18 cellular contexts compared by ENCODE assay signal in genomic region chr6:51972659-51973058, GRCh38.
DNase-seq lines count a peak whose midpoint lies in the region; ATAC-seq and TF ChIP-seq lines count a peak whose summit lies in the region.
"Had no signal": no experiment of that assay in that cellular context is flagged by ENCODE, and none has a peak within 500 bp of the region (broad histone marks: within the 10 kb centered on the region; RNA-seq: fewer than 3 reads in every experiment).

No MANE protein-coding gene starts in this region.

- H3K9me3 ChIP-seq in BE2C, result no peaks in the 10 kb centered on the region
- peaks cover 0 to 4% (median 0%) of the 10 kb centered on the region in 4 donors for H3K9me3 ChIP-seq in esophagus muscularis mucosa
- H3K9me3 ChIP-seq: BLaER1 had no signal

- H3K4me3 ChIP-seq in BE2C (ENCODE audit: low read depth, low read length), result no peak overlapping the region
- no peak overlapping the region for H3K4me3 ChIP-seq in GM23338
- no peak overlapping the region for H3K4me3 ChIP-seq in esophagus muscularis mucosa
- H3K4me3 ChIP-seq: BLaER1, GM23248 had no signal

- H3K4me3 Mint-ChIP-seq in GM23338, result no peak overlapping the region
- H3K4me3 Mint-ChIP-seq: CD8-positive, alpha-beta T cell; H9 had no signal

- H3K36me3 ChIP-seq in BE2C (no peaks in the 10 kb centered on the region), GM23338 (ENCODE audit: insufficient read depth) (no peaks in the 10 kb centered on the region), esophagus muscularis mucosa (no peaks in the 10 kb centered on the region)
- H3K36me3 ChIP-seq: BLaER1 had no signal

- TF ChIP-seq CTCF in BE2C (IDR thresholded peaks at IDR 0.05; ENCODE audit: low read depth, low read length) (no peak), GM23338 (conservative IDR thresholded peaks at IDR 0.05; ENCODE audit: low read depth in 2 of 2) (no peak), esophagus muscularis mucosa (IDR thresholded peaks at IDR 0.05) (no peak)

- peak; percentile 38 for DNase-seq in BE2C
- no peak for DNase-seq in GM23338 (ENCODE audit: low spot score)
- peak; percentile 57 for DNase-seq in SK-N-DZ (ENCODE audit: low spot score)
- peak; percentile 19 for DNase-seq in esophagus muscularis mucosa (ENCODE audit: extremely low spot score)
- no peak for DNase-seq in kidney glomerular epithelial cell (lab: John Stamatoyannopoulos, UW)
- no peak for DNase-seq in COLO668 (lab: John Stamatoyannopoulos, UW; ENCODE audit: unreplicated experiment)
- DNase-seq in UCSD-AML1 (lab: John Stamatoyannopoulos, UW; ENCODE audit: unreplicated experiment), result no peak
- DNase-seq: CD4-positive, CD25-positive, alpha-beta regulatory T cell; CD8-positive, alpha-beta T cell; DMS 273 treated with DMSO at 0.1 percent for 48 hours; DMS79; GF-D8; GM23248; H9 had no signal

- TF ChIP-seq POLR2A in esophagus muscularis mucosa (IDR thresholded peaks at IDR 0.05; ENCODE audit: low read depth), result no peak

- H3K27me3 ChIP-seq in BE2C (no peaks in the 10 kb centered on the region), GM23338 (ENCODE audit: insufficient read depth) (no peaks in the 10 kb centered on the region), esophagus muscularis mucosa (no peaks in the 10 kb centered on the region)
- H3K27me3 ChIP-seq: BLaER1 had no signal

- peak overlapping the region; percentile 11; the same call in 1 of the 2 replicates for H2AFZ ChIP-seq in GM23338
- H2AFZ ChIP-seq: GM23248 had no signal

- peaks cover 20% of the 10 kb centered on the region for H3K4me1 ChIP-seq in BE2C
- no peaks in the 10 kb centered on the region for H3K4me1 ChIP-seq in GM23338 (ENCODE audit: insufficient read depth)
- no peaks in the 10 kb centered on the region for H3K4me1 ChIP-seq in esophagus muscularis mucosa
- H3K4me1 ChIP-seq: BLaER1 had no signal

- no peaks in the 10 kb centered on the region for H3F3A ChIP-seq in GM23338 (replicated peaks; ENCODE audit: low read depth)

- H3K4me2 ChIP-seq in GM23338, result no peak overlapping the region
- H3K4me2 ChIP-seq: BLaER1 had no signal

- no peaks in the 10 kb centered on the region for H3K4me1 Mint-ChIP-seq in GM23338
- H3K4me1 Mint-ChIP-seq: CD4-positive, CD25-positive, alpha-beta regulatory T cell; H9 had no signal

- no peaks in the 10 kb centered on the region for H4K20me1 ChIP-seq in GM23338 (replicated peaks; ENCODE audit: insufficient read depth)
- H4K20me1 ChIP-seq: BLaER1 had no signal

- 0 out of 2 replicates have a peak, but pooled peaks cover 6% of the 10 kb centered on the region for H3K9me2 ChIP-seq in GM23338 (ENCODE audit: insufficient read depth)

- no peaks in the 10 kb centered on the region for H3K27me3 Mint-ChIP-seq in GM23338 (ENCODE audit: insufficient read depth, low read depth, poor library complexity)

- H3K79me2 ChIP-seq in GM23338 (replicated peaks; ENCODE audit: insufficient read depth), result no peaks in the 10 kb centered on the region

- H3K27ac Mint-ChIP-seq in GM23338, result no peak overlapping the region
- H3K27ac Mint-ChIP-seq: CD4-positive, CD25-positive, alpha-beta regulatory T cell; CD8-positive, alpha-beta T cell; H9 had no signal

- intact Hi-C loops in esophagus muscularis mucosa (cut with DNase I), result no loop called here

- no peak for ATAC-seq in GM23338
- ATAC-seq in GM21515 (IDR thresholded peaks at IDR 0.05; ENCODE audit: unreplicated experiment), result no peak
- ATAC-seq: CD8-positive, alpha-beta T cell; HCT116 had no signal

- 48% methylated on average over 3 of the region's 3 CpGs for WGBS in esophagus muscularis mucosa

- no peak for TF ChIP-seq EP300 in esophagus muscularis mucosa (IDR thresholded peaks at IDR 0.05)

- H3K27ac ChIP-seq in GM23338 (ENCODE audit: low read depth), result no peak overlapping the region
- H3K27ac ChIP-seq in esophagus muscularis mucosa (replicated peaks in 1 of 4), result no peak overlapping the region
- H3K27ac ChIP-seq: BLaER1, C4-2B, GM23248 had no signal

- no peaks in the 10 kb centered on the region for H3K36me3 Mint-ChIP-seq in GM23338 (ENCODE audit: low read depth)
- H3K36me3 Mint-ChIP-seq: CD4-positive, CD25-positive, alpha-beta regulatory T cell; CD8-positive, alpha-beta T cell had no signal

- no peaks in the 10 kb centered on the region for H3K9me3 Mint-ChIP-seq in GM23338
- H3K9me3 Mint-ChIP-seq: CD4-positive, CD25-positive, alpha-beta regulatory T cell; CD8-positive, alpha-beta T cell; H9 had no signal

TF ChIP-seq in GM23338, 12 proteins besides CTCF, POLR2A, EP300 and RAD21 (continues in another document):
- TF ChIP-seq EZH2 (IDR thresholded peaks at IDR 0.05; ENCODE audit: low read depth, unreplicated experiment) (no peak), REST (IDR thresholded peaks at IDR 0.05; ENCODE audit: unreplicated experiment) (no peak), ZNF114 (CRISPR knock-in tag; IDR thresholded peaks at IDR 0.05) (no peak), JUNB (IDR thresholded peaks at IDR 0.05; ENCODE audit: unreplicated experiment) (no peak), EZH2phosphoT487 (IDR thresholded peaks at IDR 0.05; ENCODE audit: unreplicated experiment) (no peak), CREB1 (CRISPR knock-in tag; IDR thresholded peaks at IDR 0.05; ENCODE audit: low read depth) (no peak), ZNF331 (CRISPR knock-in tag; IDR thresholded peaks at IDR 0.05; ENCODE audit: low read depth) (no peak), POLR2AphosphoS5 (IDR thresholded peaks at IDR 0.05; ENCODE audit: low read depth) (no peak), NANOG (IDR thresholded peaks at IDR 0.05; ENCODE audit: borderline replicate concordance) (no peak), ETS1 (IDR thresholded peaks at IDR 0.05) (no peak), STAT1 (IDR thresholded peaks at IDR 0.05; ENCODE audit: unreplicated experiment) (no peak)

Comparison
In these comparisons a context has a peak if more than half of its experiments do, and no peak if none do; other contexts are left out.
1. DNase-seq: peak in BE2C (single experiment), SK-N-DZ (single experiment) and esophagus muscularis mucosa (single experiment); none in GM23338 (single experiment), kidney glomerular epithelial cell (single experiment), COLO668 (single experiment) and UCSD-AML1 (single experiment).